2 cellular contexts compared by ENCODE assay signal in genomic region chr1:235409045-235409820, GRCh38.
TF ChIP-seq lines count a peak whose summit lies in the region.

No MANE protein-coding gene starts in this region.

TF ChIP-seq in HEK293, 187 proteins besides CTCF, POLR2A, EP300 and RAD21 (continues in another document):
- no peak for TF ChIP-seq SETDB1 (IDR thresholded peaks at IDR 0.05; ENCODE audit: insufficient read length, low read length)
- no peak for TF ChIP-seq ZSCAN23 (tag by site-specific recombination; IDR thresholded peaks at IDR 0.05)
- no peak for TF ChIP-seq ZNF707 (tag by site-specific recombination; IDR thresholded peaks at IDR 0.05)
- TF ChIP-seq KLF16 (tag by site-specific recombination; IDR thresholded peaks at IDR 0.05): no peak
- no peak for TF ChIP-seq ZBTB26 (tag by site-specific recombination; optimal IDR thresholded peaks at IDR 0.05)
- TF ChIP-seq ZNF416 (tag by site-specific recombination; IDR thresholded peaks at IDR 0.05): no peak
- TF ChIP-seq OSR2 (tag by site-specific recombination; IDR thresholded peaks at IDR 0.05): 0 out of 2 replicates have a peak, but pooled peaks have one; percentile 7
- no peak for TF ChIP-seq ZNF146 (tag by site-specific recombination; IDR thresholded peaks at IDR 0.05)
- no peak for TF ChIP-seq ZNF239 (tag by site-specific recombination; IDR thresholded peaks at IDR 0.05)
- TF ChIP-seq HIC1 (tag by site-specific recombination; IDR thresholded peaks at IDR 0.05): no peak
- TF ChIP-seq PRDM6 (tag by site-specific recombination; IDR thresholded peaks at IDR 0.05): peak; percentile 69
- 0 out of 2 replicates have a peak, but pooled peaks have one; percentile 5 for TF ChIP-seq IKZF3 (tag by site-specific recombination; IDR thresholded peaks at IDR 0.05)
- 0 out of 2 replicates have a peak, but pooled peaks have one; percentile 11 for TF ChIP-seq SP7 (tag by site-specific recombination; IDR thresholded peaks at IDR 0.05)
- no peak for TF ChIP-seq ZNF48 (tag by site-specific recombination; IDR thresholded peaks at IDR 0.05)
- TF ChIP-seq ZEB2 (tag by site-specific recombination; IDR thresholded peaks at IDR 0.05): 0 out of 2 replicates have a peak, but pooled peaks have one; percentile 18
- TF ChIP-seq ZNF521 (tag by site-specific recombination; IDR thresholded peaks at IDR 0.05): no peak
- 0 out of 2 replicates have a peak, but pooled peaks have one; percentile 22 for TF ChIP-seq KLF8 (tag by site-specific recombination; IDR thresholded peaks at IDR 0.05)
- TF ChIP-seq ZBTB6 (tag by site-specific recombination; IDR thresholded peaks at IDR 0.05): no peak
- TF ChIP-seq ZNF292 (tag by site-specific recombination; IDR thresholded peaks at IDR 0.05; ENCODE audit: borderline replicate concordance, low read depth): no peak
- no peak for TF ChIP-seq ZNF701 (tag by site-specific recombination; IDR thresholded peaks at IDR 0.05)
- no peak for TF ChIP-seq ZNF211 (tag by site-specific recombination; IDR thresholded peaks at IDR 0.05; ENCODE audit: low read depth)
- no peak for TF ChIP-seq KLF9 (tag by site-specific recombination; IDR thresholded peaks at IDR 0.05; ENCODE audit: low read depth)
- TF ChIP-seq OVOL3 (tag by site-specific recombination; IDR thresholded peaks at IDR 0.05): no peak
- no peak for TF ChIP-seq ZBTB44 (tag by site-specific recombination; IDR thresholded peaks at IDR 0.05)
- no peak for TF ChIP-seq SCRT2 (tag by site-specific recombination; IDR thresholded peaks at IDR 0.05)
- TF ChIP-seq ZNF354C (tag by site-specific recombination; IDR thresholded peaks at IDR 0.05; ENCODE audit: borderline replicate concordance, low read depth): no peak
- no peak for TF ChIP-seq ZNF394 (tag by site-specific recombination; IDR thresholded peaks at IDR 0.05; ENCODE audit: borderline replicate concordance)
- no peak; the same call in 1 of the 2 replicates for TF ChIP-seq ZNF585B (tag by site-specific recombination; IDR thresholded peaks at IDR 0.05)

TF ChIP-seq in HepG2, 621 proteins besides CTCF, POLR2A, EP300 and RAD21 (continues in another document):
- no peak for TF ChIP-seq ZNF101 (CRISPR knock-in tag; IDR thresholded peaks at IDR 0.05; ENCODE audit: borderline replicate concordance, low read depth)
- no peak for TF ChIP-seq ZNF558 (CRISPR knock-in tag; IDR thresholded peaks at IDR 0.05; ENCODE audit: borderline replicate concordance)
- TF ChIP-seq ZBTB21 (CRISPR knock-in tag; IDR thresholded peaks at IDR 0.05): no peak
- TF ChIP-seq BRF2 (CRISPR knock-in tag; IDR thresholded peaks at IDR 0.05): no peak
- no peak for TF ChIP-seq NCOA1 (CRISPR knock-in tag; IDR thresholded peaks at IDR 0.05)
- no peak for TF ChIP-seq REST (IDR thresholded peaks at IDR 0.05; ENCODE audit: borderline replicate concordance in 1 of 2, low read depth in 1 of 2, low read length in 2 of 2)
- TF ChIP-seq KLF12 (CRISPR knock-in tag; IDR thresholded peaks at IDR 0.05; ENCODE audit: borderline replicate concordance): 0 out of 2 replicates have a peak, but pooled peaks have one; percentile 38
- TF ChIP-seq SATB2 (CRISPR knock-in tag; IDR thresholded peaks at IDR 0.05): peak; percentile 55; the same call in 1 of the 2 replicates
- TF ChIP-seq ZNF121 (CRISPR knock-in tag; IDR thresholded peaks at IDR 0.05): 0 out of 2 replicates have a peak, but pooled peaks have one; percentile 8
- no peak for TF ChIP-seq ZNF253 (CRISPR knock-in tag; IDR thresholded peaks at IDR 0.05; ENCODE audit: borderline replicate concordance)
- TF ChIP-seq PTBP1 (IDR thresholded peaks at IDR 0.05; ENCODE audit: low read depth, low read length, poor library complexity, severe bottlenecking): no peak
- TF ChIP-seq SP1 (IDR thresholded peaks at IDR 0.05): no peak
- TF ChIP-seq SP1 (CRISPR knock-in tag; IDR thresholded peaks at IDR 0.05): no peak
- TF ChIP-seq YEATS2 (CRISPR knock-in tag; IDR thresholded peaks at IDR 0.05; ENCODE audit: borderline replicate concordance): no peak
- 0 out of 2 replicates have a peak, but pooled peaks have one; percentile 19 for TF ChIP-seq EHMT2 (IDR thresholded peaks at IDR 0.05; ENCODE audit: borderline replicate concordance, low read depth, low read length)
- TF ChIP-seq ZNF20 (CRISPR knock-in tag; IDR thresholded peaks at IDR 0.05): no peak
- no peak for TF ChIP-seq CBX5 (CRISPR knock-in tag; IDR thresholded peaks at IDR 0.05; ENCODE audit: borderline replicate concordance)
- TF ChIP-seq HDAC2 (CRISPR knock-in tag; IDR thresholded peaks at IDR 0.05): peak; percentile 78; the same call in 1 of the 2 replicates
- TF ChIP-seq ZSCAN21 (CRISPR knock-in tag; IDR thresholded peaks at IDR 0.05; ENCODE audit: borderline replicate concordance): no peak
- TF ChIP-seq GZF1 (CRISPR knock-in tag; IDR thresholded peaks at IDR 0.05): no peak
- TF ChIP-seq ZNF644 (CRISPR knock-in tag; IDR thresholded peaks at IDR 0.05; ENCODE audit: low read depth): no peak
- TF ChIP-seq PRDM10 (CRISPR knock-in tag; IDR thresholded peaks at IDR 0.05; ENCODE audit: low read depth): no peak
- no peak for TF ChIP-seq ZNF296 (CRISPR knock-in tag; conservative IDR thresholded peaks at IDR 0.05)
- TF ChIP-seq THAP11 (CRISPR knock-in tag; IDR thresholded peaks at IDR 0.05): 0 out of 2 replicates have a peak, but pooled peaks have one; percentile 42
- TF ChIP-seq ZNF75D (CRISPR knock-in tag; IDR thresholded peaks at IDR 0.05; ENCODE audit: borderline replicate concordance): no peak
- TF ChIP-seq FOXJ3 (CRISPR knock-in tag; IDR thresholded peaks at IDR 0.05; ENCODE audit: borderline replicate concordance): peak; percentile 96
- TF ChIP-seq ZC3H4 (CRISPR knock-in tag; IDR thresholded peaks at IDR 0.05; ENCODE audit: borderline replicate concordance): no peak
- TF ChIP-seq ZFP36L1 (CRISPR knock-in tag; IDR thresholded peaks at IDR 0.05): peak; percentile 55; the same call in 1 of the 2 replicates
- peak; percentile 95 for TF ChIP-seq BCL6 (CRISPR knock-in tag; IDR thresholded peaks at IDR 0.05)
- no peak; the same call in 1 of the 2 replicates for TF ChIP-seq YEATS4 (CRISPR knock-in tag; IDR thresholded peaks at IDR 0.05; ENCODE audit: borderline replicate concordance)
- TF ChIP-seq HNF4A (CRISPR knock-in tag; IDR thresholded peaks at IDR 0.05): peak; percentile 84
- peak; percentile 14; the same call in 1 of the 2 replicates for TF ChIP-seq SMC3 (IDR thresholded peaks at IDR 0.05; ENCODE audit: low read length)
- TF ChIP-seq ZSCAN25 (CRISPR knock-in tag; IDR thresholded peaks at IDR 0.05): no peak
- TF ChIP-seq NFIB (CRISPR knock-in tag; IDR thresholded peaks at IDR 0.05; ENCODE audit: borderline replicate concordance): no peak
- no peak for TF ChIP-seq AKNA (CRISPR knock-in tag; IDR thresholded peaks at IDR 0.05; ENCODE audit: borderline replicate concordance)
- no peak for TF ChIP-seq ZNF280D (CRISPR knock-in tag; IDR thresholded peaks at IDR 0.05)
- TF ChIP-seq ZSCAN12 (CRISPR knock-in tag; IDR thresholded peaks at IDR 0.05): no peak
